23 cellular contexts compared by ENCODE assay signal in the genomic region with DNA sequence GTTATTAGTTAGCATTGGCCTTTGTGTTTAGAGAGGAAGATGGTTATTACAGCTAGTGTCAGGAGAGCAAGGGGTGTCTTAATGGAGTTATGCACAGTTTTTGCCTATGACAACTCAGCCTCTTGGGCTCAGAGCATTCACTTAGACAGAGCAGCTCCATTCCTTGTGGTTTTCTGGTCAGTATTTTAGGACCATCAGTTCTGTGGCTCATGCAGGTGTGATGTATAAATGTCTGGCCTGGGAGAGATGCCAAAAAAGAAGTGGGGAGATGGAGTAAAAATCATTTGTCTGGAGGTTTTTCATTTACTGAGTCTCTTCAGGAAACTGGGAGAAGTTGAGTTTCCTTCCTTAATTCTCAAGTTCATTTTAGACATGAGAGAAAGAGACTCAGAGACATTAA.
DNase-seq lines count a peak whose midpoint lies in the region; ATAC-seq and TF ChIP-seq lines count a peak whose summit lies in the region.
"Had no signal": no experiment of that assay in that cellular context is flagged by ENCODE, and none has a peak within 500 bp of the region (broad histone marks: within the 10 kb centered on the region; RNA-seq: fewer than 3 reads in every experiment).

No MANE protein-coding gene starts in this region.

- H3K9me1 ChIP-seq in IMR-90 (ENCODE audit: insufficient read depth, low read length): peaks cover 6% of the 10 kb centered on the region; the same call in 1 of the 2 replicates

- TF ChIP-seq POLR2A in IMR-90 (IDR thresholded peaks at IDR 0.05; ENCODE audit: low read depth, low read length): no peak

- H3K4me1 Mint-ChIP-seq in naive B cell: peaks cover 64 to 95% (median 82%) of the 10 kb centered on the region in 3 donors

- no peak overlapping the region for H2BK120ac ChIP-seq in IMR-90 (ENCODE audit: low read depth, low read length)

- no peak overlapping the region for H3K18ac ChIP-seq in IMR-90 (ENCODE audit: low read depth, low read length)

- peak overlapping the region in 6 of 8 donors; percentile 5 to 73 (median 46) for H3K4me3 Mint-ChIP-seq in naive B cell
- H3K4me3 Mint-ChIP-seq: activated naive CD4-positive, alpha-beta T cell treated with anti-CD3 and anti-CD28 coated beads for 36 hours; brain; CD4-positive, alpha-beta memory T cell; natural killer cell treated with Interleukin-12 subunit alpha and Interleukin-12 subunit beta and Interleukin-15 and Interleukin-18, amount 100 ng/mL, for 72 hours had no signal

- H3K4me2 ChIP-seq in BLaER1 treated with 17β-estradiol and CSF1 and Interleukin-3, amounts not matched to agents 10 nM and 100 nM: peak overlapping the region; percentile 75 to 93 (median 86)
- H3K4me2 ChIP-seq in IMR-90 (ENCODE audit: low read depth, low read length) (no peak overlapping the region), OCI-LY7 (ENCODE audit: low read length) (no peak overlapping the region)
- H3K4me2 ChIP-seq: smooth muscle cell had no signal

- H4K20me1 ChIP-seq in BLaER1 treated with 17β-estradiol and CSF1 and Interleukin-3, amounts not matched to agents 10 nM and 100 nM: 0 out of 22 replicates have a peak, but pooled peaks cover 0 to 6% (median 0%) of the 10 kb centered on the region in 11 experiments
- H4K20me1 ChIP-seq in IMR-90 (ENCODE audit: insufficient read depth, low read length) (peaks cover 12% of the 10 kb centered on the region; the same call in 1 of the 2 replicates), OCI-LY7 (ENCODE audit: insufficient read depth, low read length) (no peaks in the 10 kb centered on the region)

- no peaks in the 10 kb centered on the region for H3K79me2 ChIP-seq in OCI-LY7 (ENCODE audit: insufficient read depth, low read depth, low read length)

- peak overlapping the region in 8 of 11 experiments; percentile 70 to 83 (median 74); a peak in 17 of 22 replicates for H3K9ac ChIP-seq in BLaER1 treated with 17β-estradiol and CSF1 and Interleukin-3, amounts not matched to agents 10 nM and 100 nM
- H3K9ac ChIP-seq in IMR-90 (ENCODE audit: low read depth, low read length): no peak overlapping the region

- no peak for TF ChIP-seq CTCF in IMR-90 (conservative IDR thresholded peaks at IDR 0.05; ENCODE audit: low read depth, low read length)
- no peak for TF ChIP-seq CTCF in OCI-LY7 (conservative IDR thresholded peaks at IDR 0.05; ENCODE audit: low read length)
- TF ChIP-seq CTCF in foreskin fibroblast (IDR thresholded peaks at IDR 0.05; ENCODE audit: low read depth, low read length): no peak
- TF ChIP-seq CTCF in dorsolateral prefrontal cortex (IDR thresholded peaks at IDR 0.05 in 54 of 56, conservative IDR thresholded peaks at IDR 0.05 in 2 of 56; ENCODE audit: low read depth in 1 of 56, partially characterized antibody in 56 of 56): no peak

- H3K9me3 ChIP-seq in BLaER1 treated with 17β-estradiol and CSF1 and Interleukin-3, amounts not matched to agents 10 nM and 100 nM (replicated peaks in 1 of 11): peaks cover 0 to 15% (median 0%) of the 10 kb centered on the region in 11 experiments; a peak in 3 of 22 replicates
- no peaks in the 10 kb centered on the region for H3K9me3 ChIP-seq in IMR-90 (ENCODE audit: control insufficient read depth, insufficient read depth, low read length)
- H3K9me3 ChIP-seq in OCI-LY7 (ENCODE audit: low read length): peaks cover 6% of the 10 kb centered on the region; the same call in 1 of the 2 replicates
- H3K9me3 ChIP-seq: adrenal gland, transverse colon had no signal

- no peak overlapping the region for H2BK20ac ChIP-seq in IMR-90 (ENCODE audit: low read depth, low read length)

- no peak overlapping the region for H3K56ac ChIP-seq in IMR-90 (ENCODE audit: extremely low read depth, insufficient read depth, low read length)

- H3K4me3 ChIP-seq in BLaER1 treated with 17β-estradiol and CSF1 and Interleukin-3, amounts not matched to agents 10 nM and 100 nM: peak overlapping the region in 5 of 10 experiments; percentile 2 to 26 (median 15); a peak in 6 of 20 replicates
- H3K4me3 ChIP-seq in IMR-90 (ENCODE audit: insufficient read depth, low read depth, low read length): no peak overlapping the region
- no peak overlapping the region for H3K4me3 ChIP-seq in OCI-LY7 (ENCODE audit: low read depth, low read length, poor library complexity, severe bottlenecking)
- H3K4me3 ChIP-seq in foreskin fibroblast (ENCODE audit: low read depth in 1 of 2, low read length in 2 of 2): no peak overlapping the region
- no peak overlapping the region for H3K4me3 ChIP-seq in dorsolateral prefrontal cortex
- H3K4me3 ChIP-seq: adrenal gland, smooth muscle cell, transverse colon had no signal

- no peak overlapping the region for H3K23ac ChIP-seq in IMR-90 (ENCODE audit: low read depth, low read length)

- H3K4me1 ChIP-seq in BLaER1 treated with 17β-estradiol and CSF1 and Interleukin-3, amounts not matched to agents 10 nM and 100 nM: peaks cover 90 to 100% (median 98%) of the 10 kb centered on the region in 10 experiments
- H3K4me1 ChIP-seq in IMR-90 (ENCODE audit: control insufficient read depth, insufficient read depth, low read length): no peaks in the 10 kb centered on the region
- H3K4me1 ChIP-seq in OCI-LY7 (ENCODE audit: insufficient read depth, low read length, poor library complexity, severe bottlenecking): peaks cover 57% of the 10 kb centered on the region
- H3K4me1 ChIP-seq: adrenal gland, transverse colon had no signal

- H3K27me3 ChIP-seq in BLaER1 treated with 17β-estradiol and CSF1 and Interleukin-3, amounts not matched to agents 10 nM and 100 nM: no peaks in the 10 kb centered on the region
- no peaks in the 10 kb centered on the region for H3K27me3 ChIP-seq in IMR-90 (ENCODE audit: control insufficient read depth, insufficient read depth, low read length)
- no peaks in the 10 kb centered on the region for H3K27me3 ChIP-seq in dorsolateral prefrontal cortex
- H3K27me3 ChIP-seq: adrenal gland, transverse colon had no signal

- BruUV-seq in IMR-90 (replicated peaks; lab: Mats Ljungman, UMichigan): no TSS peak
- BruUV-seq in OCI-LY7 (replicated peaks; lab: Mats Ljungman, UMichigan): no TSS peak

- intact Hi-C loops in IMR-90 (cut with micrococcal nuclease): no loop called here
- intact Hi-C loops in OCI-LY7 (cut with micrococcal nuclease; ENCODE audit: unreplicated experiment): no loop called here
- intact Hi-C loops in dorsolateral prefrontal cortex (cut with DNase I): no loop called here

- no peaks in the 10 kb centered on the region for H3K9me2 ChIP-seq in OCI-LY7 (ENCODE audit: insufficient read depth, low read length)

- no peak overlapping the region for H4K91ac ChIP-seq in IMR-90 (ENCODE audit: insufficient read depth, low read depth, low read length)

- no peak overlapping the region for H2BK5ac ChIP-seq in IMR-90 (ENCODE audit: low read depth, low read length, poor library complexity, severe bottlenecking)

- no peaks in the 10 kb centered on the region for H3K27me3 Mint-ChIP-seq in naive B cell
- H3K27me3 Mint-ChIP-seq: brain; CD4-positive, alpha-beta memory T cell; natural killer cell treated with Interleukin-12 subunit alpha and Interleukin-12 subunit beta and Interleukin-15 and Interleukin-18, amount 100 ng/mL, for 72 hours had no signal

- no peak overlapping the region for H3K14ac ChIP-seq in IMR-90 (replicated peaks; ENCODE audit: low read depth, low read length)

- DNase-seq in IMR-90: peak; percentile 13
- no peak for DNase-seq in OCI-LY7 (ENCODE audit: low spot score)
- DNase-seq in naive B cell: no peak
- no peak for DNase-seq in foreskin fibroblast
- no peak for DNase-seq in dorsolateral prefrontal cortex
- no peak for DNase-seq in retina
- DNase-seq: activated CD4-positive, alpha-beta T cell treated with anti-CD3 and anti-CD28 coated beads, Interleukin-2, amount 50 U/mL, for 48 hours; activated naive CD4-positive, alpha-beta T cell treated with anti-CD3 and anti-CD28 coated beads for 36 hours; adrenal gland; CD4-positive, alpha-beta memory T cell; glutamatergic neuron; islet precursor cell; left ventricle myocardium superior; midbrain; NCI-H510A treated with DMSO at 0.1 percent for 48 hours; stimulated activated CD4-positive, alpha-beta T cell treated with anti-CD3 and anti-CD28 coated beads, Interleukin-1b, Interleukin-23, amount 100 ng/mL, for 48 hours; T-helper 1 cell; transverse colon had no signal

- in situ Hi-C loops in IMR-90 (cut with MboI; ENCODE audit: low sequenced_read_pairs): no loop called here

- POLR2A ChIA-PET in IMR-90 (lab: Charles Lee; ENCODE audit: unreplicated experiment): no interaction called here
- POLR2A ChIA-PET in OCI-LY7 (lab: Charles Lee): interaction anchor here (0.6 to 6.4 kb wide), 7 partner anchors 8 to 127 kb away, joined by 3 to 34 read pairs (median 12); no protein-coding TSS in a partner anchor

- H2AK9ac ChIP-seq in IMR-90 (replicated peaks; ENCODE audit: low read depth, low read length, poor library complexity): no peak overlapping the region

- CTCF ChIA-PET in IMR-90 (lab: Yijun Ruan, JAX) (interaction anchor here (0.8 kb wide), 1 partner anchor 13 kb away, joined by 7 read pairs; no protein-coding TSS in a partner anchor), OCI-LY7 (lab: Charles Lee; ENCODE audit: unreplicated experiment) (interaction anchor here (2.7 kb wide), 1 partner anchor 10 kb away, joined by 17 read pairs; no protein-coding TSS in a partner anchor)

- H4K8ac ChIP-seq in IMR-90 (ENCODE audit: low read depth in 2 of 2, low read length in 2 of 2): no peak overlapping the region

- H2AK5ac ChIP-seq in IMR-90 (ENCODE audit: low read depth, low read length): no peak overlapping the region

- H3K36me3 ChIP-seq in BLaER1 treated with 17β-estradiol and CSF1 and Interleukin-3, amounts not matched to agents 10 nM and 100 nM: peaks cover 0 to 10% (median 0%) of the 10 kb centered on the region in 11 experiments; a peak in 8 of 22 replicates
- H3K36me3 ChIP-seq in IMR-90 (ENCODE audit: control insufficient read depth, insufficient read depth, low read length): no peaks in the 10 kb centered on the region
- no peaks in the 10 kb centered on the region for H3K36me3 ChIP-seq in OCI-LY7 (ENCODE audit: insufficient read depth, low read length)
- H3K36me3 ChIP-seq: adrenal gland, transverse colon had no signal

- no peak overlapping the region for H4K5ac ChIP-seq in IMR-90 (ENCODE audit: low read depth, low read length)

- H3K9me3 Mint-ChIP-seq in naive B cell: peaks cover 0 to 8% (median 4%) of the 10 kb centered on the region in 7 donors
- H3K9me3 Mint-ChIP-seq: activated naive CD4-positive, alpha-beta T cell treated with anti-CD3 and anti-CD28 coated beads for 36 hours; CD4-positive, alpha-beta memory T cell; natural killer cell treated with Interleukin-12 subunit alpha and Interleukin-12 subunit beta and Interleukin-15 and Interleukin-18, amount 100 ng/mL, for 72 hours had no signal

- peak overlapping the region; percentile 89 to 98 (median 96) for H3K27ac Mint-ChIP-seq in naive B cell
- H3K27ac Mint-ChIP-seq: activated naive CD4-positive, alpha-beta T cell treated with anti-CD3 and anti-CD28 coated beads for 36 hours; brain; CD4-positive, alpha-beta memory T cell; natural killer cell treated with Interleukin-12 subunit alpha and Interleukin-12 subunit beta and Interleukin-15 and Interleukin-18, amount 100 ng/mL, for 72 hours had no signal

- H2BK15ac ChIP-seq in IMR-90 (ENCODE audit: low read depth, low read length): no peak overlapping the region

- peaks cover 0 to 1% of the 10 kb centered on the region in 2 donors for H3K36me3 Mint-ChIP-seq in naive B cell
- H3K36me3 Mint-ChIP-seq: natural killer cell treated with Interleukin-12 subunit alpha and Interleukin-12 subunit beta and Interleukin-15 and Interleukin-18, amount 100 ng/mL, for 72 hours had no signal

- peaks cover 11 to 12% of the 10 kb centered on the region in 2 experiments; a peak in 3 of 4 replicates for H3K79me1 ChIP-seq in IMR-90 (ENCODE audit: low read depth in 1 of 2, low read length in 2 of 2)

- H2AFZ ChIP-seq in IMR-90 (replicated peaks; ENCODE audit: low read length, poor library complexity) (no peak overlapping the region), OCI-LY7 (ENCODE audit: low read length) (no peak overlapping the region)

- no peak for TF ChIP-seq RAD21 in IMR-90 (IDR thresholded peaks at IDR 0.05; ENCODE audit: low read length)

- peak overlapping the region in 10 of 11 experiments; percentile 63 to 96 (median 90); a peak in 20 of 22 replicates for H3K27ac ChIP-seq in BLaER1 treated with 17β-estradiol and CSF1 and Interleukin-3, amounts not matched to agents 10 nM and 100 nM
- H3K27ac ChIP-seq in IMR-90 (ENCODE audit: insufficient read depth, low read length) (no peak overlapping the region), OCI-LY7 (ENCODE audit: low read depth, low read length, poor library complexity, severe bottlenecking) (peak overlapping the region; percentile 92), dorsolateral prefrontal cortex (no peak overlapping the region)
- H3K27ac ChIP-seq: adrenal gland, transverse colon had no signal

- ATAC-seq in IMR-90 (ENCODE audit: low read depth) (no peak; the same call in 1 of the 2 replicates), naive B cell (ENCODE audit: low read depth in 2 of 2) (no peak)
- ATAC-seq: activated CD4-positive, CD25-positive, alpha-beta regulatory T cell treated with anti-CD3 and anti-CD28 coated beads, Interleukin-2, amount 50 U/mL, for 24 hours; left ventricle myocardium superior; natural killer cell treated with Interleukin-12 subunit alpha and Interleukin-12 subunit beta and Interleukin-15 and Interleukin-18, amount 100 ng/mL, for 72 hours had no signal

- H3K4ac ChIP-seq in IMR-90 (ENCODE audit: low read depth, low read length): no peak overlapping the region

- dilution Hi-C loops in IMR-90 (cut with HindIII; ENCODE audit: low sequenced_read_pairs, unreplicated experiment): no loop called here

Comparison
In these comparisons a context has a peak if more than half of its experiments do, and no peak if none do; other contexts are left out.
1. H3K27ac ChIP-seq: peak in BLaER1 treated with 17β-estradiol and CSF1 and Interleukin-3, amounts not matched to agents 10 nM and 100 nM (10 of 11) and OCI-LY7 (single experiment); none in IMR-90 (single experiment) and dorsolateral prefrontal cortex (0 of 59).
2. H3K4me2 ChIP-seq: peak in BLaER1 treated with 17β-estradiol and CSF1 and Interleukin-3, amounts not matched to agents 10 nM and 100 nM (11 of 11); none in IMR-90 (single experiment) and OCI-LY7 (single experiment).